ENCODE assay signal across 1 cellular context in the genomic region with DNA sequence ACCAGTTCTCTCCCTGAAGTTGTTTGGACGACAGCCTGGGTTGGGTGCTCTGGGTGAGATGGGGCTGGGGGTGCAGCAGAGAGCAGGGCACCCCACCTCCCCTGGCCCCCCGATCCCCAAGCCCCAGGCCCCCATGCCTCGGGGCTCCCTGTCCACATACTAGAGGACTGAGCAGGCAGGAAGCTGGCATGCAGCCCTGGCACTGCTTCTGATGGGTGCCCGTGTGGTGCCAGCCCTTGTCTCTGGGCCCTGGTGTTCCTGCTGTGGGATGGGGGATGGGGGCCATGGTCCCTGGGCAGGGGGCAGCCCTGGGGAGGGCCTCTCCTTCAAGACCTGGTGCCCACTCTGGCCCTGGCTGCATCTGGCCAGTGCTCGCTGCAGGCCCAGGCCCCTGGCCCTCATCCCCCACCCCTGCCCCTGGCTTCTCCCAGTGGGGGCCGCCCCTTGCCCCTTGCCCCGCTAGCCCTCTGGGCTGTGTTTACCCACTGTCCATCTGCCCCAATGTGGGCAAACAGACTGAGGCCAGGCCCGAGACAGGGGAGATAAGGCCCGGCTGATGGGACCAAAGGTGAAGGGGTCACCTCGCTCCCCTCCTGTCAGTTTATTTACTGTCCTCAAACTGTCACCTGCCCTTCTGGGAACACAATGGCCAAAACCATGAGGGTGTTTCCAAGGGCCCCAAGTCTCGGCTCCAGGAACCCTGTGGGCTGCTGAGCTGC.
TF ChIP-seq lines count a peak whose summit lies in the region.

No MANE protein-coding gene starts in this region.

TF ChIP-seq in HepG2, 621 proteins besides CTCF, POLR2A, EP300 and RAD21 (continued from another document and continues in another):
- TF ChIP-seq, protein P1, sequence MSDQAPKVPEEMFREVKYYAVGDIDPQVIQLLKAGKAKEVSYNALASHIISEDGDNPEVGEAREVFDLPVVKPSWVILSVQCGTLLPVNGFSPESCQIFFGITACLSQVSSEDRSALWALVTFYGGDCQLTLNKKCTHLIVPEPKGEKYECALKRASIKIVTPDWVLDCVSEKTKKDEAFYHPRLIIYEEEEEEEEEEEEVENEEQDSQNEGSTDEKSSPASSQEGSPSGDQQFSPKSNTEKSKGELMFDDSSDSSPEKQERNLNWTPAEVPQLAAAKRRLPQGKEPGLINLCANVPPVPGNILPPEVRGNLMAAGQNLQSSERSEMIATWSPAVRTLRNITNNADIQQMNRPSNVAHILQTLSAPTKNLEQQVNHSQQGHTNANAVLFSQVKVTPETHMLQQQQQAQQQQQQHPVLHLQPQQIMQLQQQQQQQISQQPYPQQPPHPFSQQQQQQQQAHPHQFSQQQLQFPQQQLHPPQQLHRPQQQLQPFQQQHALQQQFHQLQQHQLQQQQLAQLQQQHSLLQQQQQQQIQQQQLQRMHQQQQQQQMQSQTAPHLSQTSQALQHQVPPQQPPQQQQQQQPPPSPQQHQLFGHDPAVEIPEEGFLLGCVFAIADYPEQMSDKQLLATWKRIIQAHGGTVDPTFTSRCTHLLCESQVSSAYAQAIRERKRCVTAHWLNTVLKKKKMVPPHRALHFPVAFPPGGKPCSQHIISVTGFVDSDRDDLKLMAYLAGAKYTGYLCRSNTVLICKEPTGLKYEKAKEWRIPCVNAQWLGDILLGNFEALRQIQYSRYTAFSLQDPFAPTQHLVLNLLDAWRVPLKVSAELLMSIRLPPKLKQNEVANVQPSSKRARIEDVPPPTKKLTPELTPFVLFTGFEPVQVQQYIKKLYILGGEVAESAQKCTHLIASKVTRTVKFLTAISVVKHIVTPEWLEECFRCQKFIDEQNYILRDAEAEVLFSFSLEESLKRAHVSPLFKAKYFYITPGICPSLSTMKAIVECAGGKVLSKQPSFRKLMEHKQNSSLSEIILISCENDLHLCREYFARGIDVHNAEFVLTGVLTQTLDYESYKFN (CRISPR knock-in tag; conservative IDR thresholded peaks at IDR 0.05), result peak; percentile 98
- TF ChIP-seq DR1 (CRISPR knock-in tag; IDR thresholded peaks at IDR 0.05) (no peak), NFYB (CRISPR knock-in tag; IDR thresholded peaks at IDR 0.05) (no peak), YY1 (IDR thresholded peaks at IDR 0.05; ENCODE audit: insufficient read depth, insufficient replicate concordance, low read depth, low read length) (peak; percentile 23), ZSCAN21 (CRISPR knock-in tag; IDR thresholded peaks at IDR 0.05; ENCODE audit: borderline replicate concordance) (no peak), RELA (CRISPR knock-in tag; IDR thresholded peaks at IDR 0.05) (no peak), PRDM4 (CRISPR knock-in tag; IDR thresholded peaks at IDR 0.05; ENCODE audit: borderline replicate concordance) (no peak), MEIS2 (CRISPR knock-in tag; IDR thresholded peaks at IDR 0.05) (peak; percentile 99), ATM (IDR thresholded peaks at IDR 0.05; ENCODE audit: borderline replicate concordance) (no peak), ZUFSP (CRISPR knock-in tag; IDR thresholded peaks at IDR 0.05; ENCODE audit: borderline replicate concordance) (no peak), JUN (CRISPR knock-in tag; IDR thresholded peaks at IDR 0.05) (no peak), NPAS2 (CRISPR knock-in tag; IDR thresholded peaks at IDR 0.05; ENCODE audit: borderline replicate concordance) (no peak), MED1 (CRISPR knock-in tag; IDR thresholded peaks at IDR 0.05) (peak; percentile 76), ETV5 (CRISPR knock-in tag; IDR thresholded peaks at IDR 0.05; ENCODE audit: borderline replicate concordance) (peak; percentile 22; the same call in 1 of the 2 replicates), RXRA (CRISPR knock-in tag; IDR thresholded peaks at IDR 0.05) (peak; percentile 93), ZNF3 (CRISPR knock-in tag; IDR thresholded peaks at IDR 0.05) (no peak), CC2D1A (CRISPR knock-in tag; IDR thresholded peaks at IDR 0.05) (no peak), CAMTA2 (CRISPR knock-in tag; IDR thresholded peaks at IDR 0.05; ENCODE audit: borderline replicate concordance) (no peak), REPIN1 (CRISPR knock-in tag; IDR thresholded peaks at IDR 0.05; ENCODE audit: borderline replicate concordance, low read depth) (0 out of 2 replicates have a peak, but pooled peaks have one; percentile 55), SIX4 (CRISPR knock-in tag; IDR thresholded peaks at IDR 0.05) (peak; percentile 46; the same call in 1 of the 2 replicates), E2F5 (CRISPR knock-in tag; conservative IDR thresholded peaks at IDR 0.05) (no peak), ERF (CRISPR knock-in tag; IDR thresholded peaks at IDR 0.05) (no peak), ZNF781 (CRISPR knock-in tag; IDR thresholded peaks at IDR 0.05; ENCODE audit: borderline replicate concordance, not compliant biosample characterization) (no peak), SUZ12 (IDR thresholded peaks at IDR 0.05; ENCODE audit: low read depth, low read length) (no peak), SP5 (CRISPR knock-in tag; IDR thresholded peaks at IDR 0.05; ENCODE audit: borderline replicate concordance, low read depth) (peak; percentile 72), FLYWCH1 (CRISPR knock-in tag; IDR thresholded peaks at IDR 0.05) (no peak), SRSF1 (optimal IDR thresholded peaks at IDR 0.05; ENCODE audit: low read depth, low read length) (no peak), ZBTB21 (CRISPR knock-in tag; IDR thresholded peaks at IDR 0.05) (no peak), SNAPC5 (CRISPR knock-in tag; IDR thresholded peaks at IDR 0.05; ENCODE audit: borderline replicate concordance) (no peak), HIVEP1 (CRISPR knock-in tag; IDR thresholded peaks at IDR 0.05) (no peak; the same call in 1 of the 2 replicates), FOXJ3 (CRISPR knock-in tag; IDR thresholded peaks at IDR 0.05; ENCODE audit: borderline replicate concordance) (peak; percentile 95), ZBTB20 (CRISPR knock-in tag; IDR thresholded peaks at IDR 0.05; ENCODE audit: borderline replicate concordance, low read depth) (no peak), ZSCAN22 (CRISPR knock-in tag; IDR thresholded peaks at IDR 0.05) (no peak), PCBP1 (IDR thresholded peaks at IDR 0.05; ENCODE audit: borderline replicate concordance, low read depth, low read length) (no peak), ZKSCAN5 (CRISPR knock-in tag; IDR thresholded peaks at IDR 0.05) (no peak), ZNF749 (CRISPR knock-in tag; IDR thresholded peaks at IDR 0.05; ENCODE audit: borderline replicate concordance) (no peak), ARID3A (IDR thresholded peaks at IDR 0.05; ENCODE audit: low read depth, low read length) (no peak), ZC3H4 (CRISPR knock-in tag; IDR thresholded peaks at IDR 0.05; ENCODE audit: borderline replicate concordance) (no peak)
- TF ChIP-seq, protein P2, sequence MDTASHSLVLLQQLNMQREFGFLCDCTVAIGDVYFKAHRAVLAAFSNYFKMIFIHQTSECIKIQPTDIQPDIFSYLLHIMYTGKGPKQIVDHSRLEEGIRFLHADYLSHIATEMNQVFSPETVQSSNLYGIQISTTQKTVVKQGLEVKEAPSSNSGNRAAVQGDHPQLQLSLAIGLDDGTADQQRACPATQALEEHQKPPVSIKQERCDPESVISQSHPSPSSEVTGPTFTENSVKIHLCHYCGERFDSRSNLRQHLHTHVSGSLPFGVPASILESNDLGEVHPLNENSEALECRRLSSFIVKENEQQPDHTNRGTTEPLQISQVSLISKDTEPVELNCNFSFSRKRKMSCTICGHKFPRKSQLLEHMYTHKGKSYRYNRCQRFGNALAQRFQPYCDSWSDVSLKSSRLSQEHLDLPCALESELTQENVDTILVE (CRISPR knock-in tag; IDR thresholded peaks at IDR 0.05), result no peak
- TF ChIP-seq, protein P3, sequence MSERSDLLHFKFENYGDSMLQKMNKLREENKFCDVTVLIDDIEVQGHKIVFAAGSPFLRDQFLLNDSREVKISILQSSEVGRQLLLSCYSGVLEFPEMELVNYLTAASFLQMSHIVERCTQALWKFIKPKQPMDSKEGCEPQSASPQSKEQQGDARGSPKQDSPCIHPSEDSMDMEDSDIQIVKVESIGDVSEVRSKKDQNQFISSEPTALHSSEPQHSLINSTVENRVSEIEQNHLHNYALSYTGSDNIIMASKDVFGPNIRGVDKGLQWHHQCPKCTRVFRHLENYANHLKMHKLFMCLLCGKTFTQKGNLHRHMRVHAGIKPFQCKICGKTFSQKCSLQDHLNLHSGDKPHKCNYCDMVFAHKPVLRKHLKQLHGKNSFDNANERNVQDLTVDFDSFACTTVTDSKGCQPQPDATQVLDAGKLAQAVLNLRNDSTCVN (CRISPR knock-in tag; IDR thresholded peaks at IDR 0.05; ENCODE audit: borderline replicate concordance), result no peak
- TF ChIP-seq, protein P4, sequence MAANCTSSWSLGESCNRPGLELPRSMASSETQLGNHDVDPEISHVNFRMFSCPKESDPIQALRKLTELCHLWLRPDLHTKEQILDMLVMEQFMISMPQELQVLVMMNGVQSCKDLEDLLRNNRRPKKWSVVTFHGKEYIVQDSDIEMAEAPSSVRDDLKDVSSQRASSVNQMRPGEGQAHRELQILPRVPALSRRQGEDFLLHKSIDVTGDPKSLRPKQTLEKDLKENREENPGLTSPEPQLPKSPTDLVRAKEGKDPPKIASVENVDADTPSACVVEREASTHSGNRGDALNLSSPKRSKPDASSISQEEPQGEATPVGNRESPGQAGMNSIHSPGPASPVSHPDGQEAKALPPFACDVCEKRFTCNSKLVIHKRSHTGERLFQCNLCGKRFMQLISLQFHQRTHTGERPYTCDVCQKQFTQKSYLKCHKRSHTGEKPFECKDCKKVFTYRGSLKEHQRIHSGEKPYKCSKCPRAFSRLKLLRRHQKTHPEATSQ (CRISPR knock-in tag; IDR thresholded peaks at IDR 0.05; ENCODE audit: borderline replicate concordance), result no peak
- TF ChIP-seq, protein P5, sequence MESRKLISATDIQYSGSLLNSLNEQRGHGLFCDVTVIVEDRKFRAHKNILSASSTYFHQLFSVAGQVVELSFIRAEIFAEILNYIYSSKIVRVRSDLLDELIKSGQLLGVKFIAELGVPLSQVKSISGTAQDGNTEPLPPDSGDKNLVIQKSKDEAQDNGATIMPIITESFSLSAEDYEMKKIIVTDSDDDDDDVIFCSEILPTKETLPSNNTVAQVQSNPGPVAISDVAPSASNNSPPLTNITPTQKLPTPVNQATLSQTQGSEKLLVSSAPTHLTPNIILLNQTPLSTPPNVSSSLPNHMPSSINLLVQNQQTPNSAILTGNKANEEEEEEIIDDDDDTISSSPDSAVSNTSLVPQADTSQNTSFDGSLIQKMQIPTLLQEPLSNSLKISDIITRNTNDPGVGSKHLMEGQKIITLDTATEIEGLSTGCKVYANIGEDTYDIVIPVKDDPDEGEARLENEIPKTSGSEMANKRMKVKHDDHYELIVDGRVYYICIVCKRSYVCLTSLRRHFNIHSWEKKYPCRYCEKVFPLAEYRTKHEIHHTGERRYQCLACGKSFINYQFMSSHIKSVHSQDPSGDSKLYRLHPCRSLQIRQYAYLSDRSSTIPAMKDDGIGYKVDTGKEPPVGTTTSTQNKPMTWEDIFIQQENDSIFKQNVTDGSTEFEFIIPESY (CRISPR knock-in tag; IDR thresholded peaks at IDR 0.05), result no peak
- TF ChIP-seq, protein P6, sequence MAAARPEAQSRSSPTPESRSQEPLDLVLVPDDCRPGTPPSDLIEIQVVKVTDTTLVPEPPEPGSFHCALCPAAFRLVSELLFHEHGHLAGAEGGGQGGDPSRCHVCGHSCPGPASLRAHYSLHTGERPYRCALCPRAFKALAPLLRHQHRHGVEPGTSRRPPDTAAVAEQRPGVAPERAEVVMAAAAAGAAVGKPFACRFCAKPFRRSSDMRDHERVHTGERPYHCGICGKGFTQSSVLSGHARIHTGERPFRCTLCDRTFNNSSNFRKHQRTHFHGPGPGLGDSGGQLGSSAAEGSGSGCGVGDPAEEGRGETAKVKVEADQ (CRISPR knock-in tag; IDR thresholded peaks at IDR 0.05; ENCODE audit: borderline replicate concordance), result no peak
